In genomic region chr15:74873036-74873755, GRCh38 we compare ENCODE assay signal across 8 cellular contexts. TPM values are rescaled to one million over a fixed set of nuclear protein-coding genes. Genes with fewer than 3 reads are reported as not detected.
DNase-seq lines count a peak whose midpoint lies in the region; ATAC-seq, FAIRE-seq and TF ChIP-seq lines count a peak whose summit lies in the region.

Gene SCAMP2, minus strand, starts transcription at chr15:74873365. Its CDS starts 110 bp downstream, at chr15:74873255.

- DNase-seq in CD4-positive, CD25-positive, alpha-beta regulatory T cell, result peak; percentile 87 to 96 (median 94)
- DNase-seq in NCI-H774 (lab: John Stamatoyannopoulos, UW), result peak; percentile 88
- peak; percentile 82 to 84 for DNase-seq in activated CD4-positive, alpha-beta T cell treated with anti-CD3 and anti-CD28 coated beads, Interleukin-2, amount 50 U/mL, for 4 hours
- DNase-seq in HepG2 (ENCODE audit: low spot score), result peak; percentile 91
- DNase-seq in stimulated activated CD4-positive, alpha-beta T cell treated with anti-CD3 and anti-CD28 coated beads, Interleukin-2, amount 100 ng/mL, for 48 hours, result peak; percentile 81 to 84

- WGBS in HepG2 (ENCODE audit: low lambda C conversion rate), result 13% methylated on average over 3 of the region's 52 CpGs

- peak within 1 kb of the TSS; percentile 82 for H2AFZ ChIP-seq in HepG2 (ENCODE audit: low read length)

- H3K27ac ChIP-seq in CD4-positive, CD25-positive, alpha-beta regulatory T cell (ENCODE audit: insufficient read depth, low read length, poor library complexity, severe bottlenecking), result peak within 1 kb of the TSS; percentile 93
- H3K27ac ChIP-seq in HepG2 (ENCODE audit: extremely low read length, insufficient read depth, low read length), result peak within 1 kb of the TSS; percentile 93

- H3K9me3 Mint-ChIP-seq in CD4-positive, CD25-positive, alpha-beta regulatory T cell, result peaks cover 0 to under 1% (median 0%) of the 10 kb centered on the region in 7 donors
- no peaks in the 10 kb centered on the region for H3K9me3 Mint-ChIP-seq in dendritic cell treated with granulocyte-macrophage colony-stimulating factor and Interleukin-4, amounts not matched to agents 40 ng/mL and 50 ng/mL, for 4 days

- peak within 1 kb of the TSS; percentile 97 for H3K4me2 ChIP-seq in HepG2 (ENCODE audit: low read depth, low read length)

- POLR2A ChIA-PET in HepG2 (lab: Yijun Ruan, JAX), result interaction anchor here (0.7 to 1.9 kb wide), 8 partner anchors 10 to 34 kb away, joined by 3 to 10 read pairs (median 3); partner anchors contain the start of genes FAM219B, MPI and ULK3

- no peaks in the 10 kb centered on the region for H3K27me3 Mint-ChIP-seq in CD4-positive, CD25-positive, alpha-beta regulatory T cell
- H3K27me3 Mint-ChIP-seq in dendritic cell treated with granulocyte-macrophage colony-stimulating factor and Interleukin-4, amounts not matched to agents 40 ng/mL and 50 ng/mL, for 4 days, result peaks cover 1% of the 10 kb centered on the region

- ATAC-seq in CD4-positive, CD25-positive, alpha-beta regulatory T cell (ENCODE audit: low read depth in 2 of 2), result peak; percentile 93 to 96
- ATAC-seq in GM19438 (IDR thresholded peaks at IDR 0.05; ENCODE audit: low read depth, unreplicated experiment) (peak; percentile 76), HG03571 (IDR thresholded peaks at IDR 0.05; ENCODE audit: unreplicated experiment) (peak; percentile 80), HepG2 (peak; percentile 98)

- peak; percentile 92 to 93 for TF ChIP-seq POLR2A in HepG2 (IDR thresholded peaks at IDR 0.05; ENCODE audit: insufficient read depth in 1 of 2, low read depth in 2 of 2, low read length in 2 of 2)

- in situ Hi-C loops in HepG2 (cut with HindIII; ENCODE audit: extremely low pct_ligation_motif_present, low pct_unique_long_range_greater_than_20kb), result no loop called here

- H3K4me1 ChIP-seq in CD4-positive, CD25-positive, alpha-beta regulatory T cell (ENCODE audit: control insufficient read depth, insufficient read depth, low read length, poor library complexity, severe bottlenecking), result peaks cover 50% of the 10 kb centered on the region
- peaks cover 48% of the 10 kb centered on the region for H3K4me1 ChIP-seq in HepG2 (ENCODE audit: insufficient read depth, low read length)

- H4K20me1 ChIP-seq in HepG2 (ENCODE audit: insufficient read depth, low read length), result peaks cover 13% of the 10 kb centered on the region

- TF ChIP-seq RAD21 in HepG2 (CRISPR knock-in tag; IDR thresholded peaks at IDR 0.05), result peak; percentile 27; the same call in 1 of the 2 replicates

- peaks cover 4% of the 10 kb centered on the region for H3K36me3 ChIP-seq in CD4-positive, CD25-positive, alpha-beta regulatory T cell (ENCODE audit: control insufficient read depth, insufficient read depth, low read length)
- H3K36me3 ChIP-seq in HepG2 (replicated peaks in 1 of 2; ENCODE audit: control insufficient read depth in 1 of 2, insufficient read depth in 2 of 2, low read length in 2 of 2), result peaks cover 0 to 1% of the 10 kb centered on the region in 2 experiments; a peak in 2 of 5 replicates

- no TSS peak for BruUV-seq in HepG2 (replicated peaks; lab: Mats Ljungman, UMichigan)

- peaks cover 41% of the 10 kb centered on the region for H3K79me2 ChIP-seq in HepG2 (ENCODE audit: insufficient read depth, low read length)

- peak within 1 kb of the TSS; percentile 98 for H3K9ac ChIP-seq in HepG2 (ENCODE audit: insufficient read depth, low read depth, low read length)

- no peaks in the 10 kb centered on the region for H3K9me3 ChIP-seq in CD4-positive, CD25-positive, alpha-beta regulatory T cell (ENCODE audit: control insufficient read depth in 2 of 2, low read length in 2 of 2)
- H3K9me3 ChIP-seq in HepG2 (ENCODE audit: low read length), result no peaks in the 10 kb centered on the region

- H3K4me3 ChIP-seq in CD4-positive, CD25-positive, alpha-beta regulatory T cell (ENCODE audit: low read depth, low read length), result peak within 1 kb of the TSS; percentile 94
- peak within 1 kb of the TSS; percentile 83 to 98 (median 98) for H3K4me3 ChIP-seq in HepG2 (replicated peaks in 1 of 3; ENCODE audit: insufficient read depth in 1 of 3, low read depth in 2 of 3, low read length in 3 of 3)

- TF ChIP-seq EP300 in HepG2 (IDR thresholded peaks at IDR 0.05; ENCODE audit: low read depth in 2 of 2, low read length in 2 of 2) (0 out of 4 replicates have a peak, but pooled peaks of 1 of the 2 experiments have one; percentile 40), HepG2 (CRISPR knock-in tag; IDR thresholded peaks at IDR 0.05; ENCODE audit: borderline replicate concordance) (no peak)

- H3K36me3 Mint-ChIP-seq in CD4-positive, CD25-positive, alpha-beta regulatory T cell, result peaks cover 8% of the 10 kb centered on the region
- H3K36me3 Mint-ChIP-seq in dendritic cell treated with granulocyte-macrophage colony-stimulating factor and Interleukin-4, amounts not matched to agents 40 ng/mL and 50 ng/mL, for 4 days (ENCODE audit: low read depth), result peaks cover 45% of the 10 kb centered on the region

- peak within 1 kb of the TSS; percentile 97 to 100 (median 98) for H3K4me3 Mint-ChIP-seq in CD4-positive, CD25-positive, alpha-beta regulatory T cell
- peak within 1 kb of the TSS; percentile 95 for H3K4me3 Mint-ChIP-seq in dendritic cell treated with granulocyte-macrophage colony-stimulating factor and Interleukin-4, amounts not matched to agents 40 ng/mL and 50 ng/mL, for 4 days

- no peak for TF ChIP-seq CTCF in HepG2 (CRISPR knock-in tag; IDR thresholded peaks at IDR 0.05)

- peak; percentile 72 for FAIRE-seq in HepG2 (lab: Jason Lieb, UNC)

- peak within 1 kb of the TSS; percentile 96 to 99 (median 96) for H3K27ac Mint-ChIP-seq in CD4-positive, CD25-positive, alpha-beta regulatory T cell
- H3K27ac Mint-ChIP-seq in dendritic cell treated with granulocyte-macrophage colony-stimulating factor and Interleukin-4, amounts not matched to agents 40 ng/mL and 50 ng/mL, for 4 days, result peak within 1 kb of the TSS; percentile 96

- H3K4me1 Mint-ChIP-seq in CD4-positive, CD25-positive, alpha-beta regulatory T cell, result peaks cover 6 to 57% (median 37%) of the 10 kb centered on the region in 4 donors
- H3K4me1 Mint-ChIP-seq in dendritic cell treated with granulocyte-macrophage colony-stimulating factor and Interleukin-4, amounts not matched to agents 40 ng/mL and 50 ng/mL, for 4 days (ENCODE audit: low read depth), result peaks cover 52% of the 10 kb centered on the region

- no peaks in the 10 kb centered on the region for H3K27me3 ChIP-seq in CD4-positive, CD25-positive, alpha-beta regulatory T cell (ENCODE audit: control insufficient read depth, insufficient read depth, low read length)
- peaks cover 0 to 10% of the 10 kb centered on the region in 2 experiments; a peak in 1 of 5 replicates for H3K27me3 ChIP-seq in HepG2 (ENCODE audit: control insufficient read depth in 1 of 2, insufficient read depth in 2 of 2, low read length in 2 of 2)

- CTCF ChIA-PET in HepG2 (lab: Yijun Ruan, JAX; ENCODE audit: low intra/inter-chr PET ratio, low total read pairs), result no interaction called here

- intact Hi-C loops in dendritic cell treated with granulocyte-macrophage colony-stimulating factor and Interleukin-4, amounts not matched to agents 40 ng/mL and 50 ng/mL, for 4 days (cut with micrococcal nuclease), result loop anchor here (2.0 kb wide), 1 partner anchor 18 kb away; the partner anchor contains the start of gene MPI
- intact Hi-C loops in HepG2 (cut with micrococcal nuclease; ENCODE audit: unreplicated experiment), result no loop called here

TF ChIP-seq in HepG2, 621 proteins besides CTCF, POLR2A, EP300 and RAD21 (continues in another document):
- TF ChIP-seq NFKBIZ (CRISPR knock-in tag; IDR thresholded peaks at IDR 0.05) (no peak), ZNF34 (CRISPR knock-in tag; IDR thresholded peaks at IDR 0.05; ENCODE audit: borderline replicate concordance) (no peak), ESRRA (CRISPR knock-in tag; IDR thresholded peaks at IDR 0.05; ENCODE audit: low read depth) (0 out of 2 replicates have a peak, but pooled peaks have one; percentile 27), RFX5 (IDR thresholded peaks at IDR 0.05; ENCODE audit: low read depth, low read length) (no peak), POLR2G (IDR thresholded peaks at IDR 0.05; ENCODE audit: low read depth, low read length) (peak; percentile 91), FIP1L1 (IDR thresholded peaks at IDR 0.05; ENCODE audit: borderline replicate concordance, insufficient read depth, low read depth, low read length) (no peak), KDM6A (CRISPR knock-in tag; IDR thresholded peaks at IDR 0.05; ENCODE audit: low read depth) (no peak), ZC3H4 (CRISPR knock-in tag; IDR thresholded peaks at IDR 0.05; ENCODE audit: borderline replicate concordance) (no peak), ZNF205 (CRISPR knock-in tag; IDR thresholded peaks at IDR 0.05) (0 out of 2 replicates have a peak, but pooled peaks have one; percentile 12), ZNF781 (CRISPR knock-in tag; IDR thresholded peaks at IDR 0.05; ENCODE audit: borderline replicate concordance, not compliant biosample characterization) (no peak), ZFP36L1 (CRISPR knock-in tag; IDR thresholded peaks at IDR 0.05) (no peak)

RNA-seq across cellular contexts. Expression of gene SCAMP2, which starts in this region (rescaled TPM):
- 107 TPM for total RNA-seq in CD4-positive, CD25-positive, alpha-beta regulatory T cell
- 100 to 1,000 TPM; 145 to 194 (median 159) TPM for polyA plus RNA-seq in CD4-positive, CD25-positive, alpha-beta regulatory T cell
- total RNA-seq in HepG2 (2016; rRNA removed; fragmentation: Illumina TruSeq; extraction: Trizol), result 23.6 and 34.8 TPM in 2 replicates
- 9.6 and 11.5 TPM in 2 replicates for total RNA-seq in HepG2 (2016; cell fraction: cytosol; rRNA removed; fragmentation: Illumina TruSeq; extraction: Trizol; ENCODE audit: low read depth)
- total RNA-seq in HepG2 (2016; cell fraction: insoluble cytoplasmic fraction; rRNA removed; fragmentation: Illumina TruSeq; extraction: Trizol), result 21.6 and 36.5 TPM in 2 replicates
- total RNA-seq in HepG2 (2016; cell fraction: membrane; rRNA removed; fragmentation: Illumina TruSeq; extraction: Trizol), result 19.1 and 19.4 TPM in 2 replicates
- total RNA-seq in HepG2 (2016; cell fraction: nucleus; rRNA removed; fragmentation: Illumina TruSeq; extraction: Trizol), result 34.8 and 43.1 TPM in 2 replicates
- 121 and 137 TPM in 2 replicates for polyA plus RNA-seq in HepG2 (2011; rRNA removed)
- 79.1 and 105 TPM in 2 replicates for polyA plus RNA-seq in HepG2 (2011; cell fraction: cytosol; rRNA removed)
- 60.5 and 61.0 TPM in 2 replicates for polyA plus RNA-seq in HepG2 (2011; cell fraction: nucleus; rRNA removed)
- polyA plus RNA-seq in HepG2 (2012), result 46.1 and 60.6 TPM in 2 replicates
- polyA plus RNA-seq in HepG2 (2016; cell fraction: cytosol; fragmentation: Illumina TruSeq; extraction: Trizol; ENCODE audit: low read depth), result 13.9 and 15.3 TPM in 2 replicates
- polyA plus RNA-seq in HepG2 (2016; cell fraction: insoluble cytoplasmic fraction; fragmentation: Illumina TruSeq; extraction: Trizol; ENCODE audit: low read depth), result 40.8 and 49.5 TPM in 2 replicates
- 19.7 and 19.9 TPM in 2 replicates for polyA plus RNA-seq in HepG2 (2016; cell fraction: membrane; fragmentation: Illumina TruSeq; extraction: Trizol; ENCODE audit: low read depth)
- polyA plus RNA-seq in HepG2 (2016; cell fraction: nucleus; fragmentation: Illumina TruSeq; extraction: Trizol; ENCODE audit: insufficient read depth, low read depth), result 82.6 and 86.5 TPM in 2 replicates
- polyA minus RNA-seq in HepG2 (2011; rRNA and poly(A)+ RNA removed; ENCODE audit: low replicate concordance), result 153 and 215 TPM in 2 replicates
- polyA minus RNA-seq in HepG2 (2011; cell fraction: cytosol; rRNA and poly(A)+ RNA removed), result 43.0 and 53.0 TPM in 2 replicates
- polyA minus RNA-seq in HepG2 (2011; cell fraction: nucleus; rRNA and poly(A)+ RNA removed), result 19.7 and 32.7 TPM in 2 replicates

Comparison
In these comparisons a context has a peak if more than half of its experiments do, and no peak if none do; other contexts are left out.
1. Peak in every context shown above with its lines: DNase-seq, ATAC-seq, H3K4me3 ChIP-seq and H3K27ac ChIP-seq.